Comparison of ENCODE assay signal across 31 cellular contexts in genomic region chr10:89554433-89554832, GRCh38. TPM values are rescaled to one million over a fixed set of nuclear protein-coding genes. Genes with fewer than 3 reads are reported as not detected.
"Had no signal": no experiment of that assay in that cellular context is flagged by ENCODE, and none has a peak within 500 bp of the region (broad histone marks: within the 10 kb centered on the region; RNA-seq: fewer than 3 reads in every experiment).

No MANE protein-coding gene starts in this region.

- FAIRE-seq: colon, frontal cortex had no signal

- H3K4me3 Mint-ChIP-seq: activated B cell treated with CpG ODN at 0.5 μM for 24 hours; activated CD4-positive, alpha-beta memory T cell treated with anti-CD3 and anti-CD28 coated beads, Interleukin-2, amount 10 ng/mL, durations not matched to agents 7 days and 5 days; activated T-cell treated with anti-CD3 and anti-CD28 coated beads, Interleukin-2, amount 50 U/mL, for 72 hours; brain; effector memory CD8-positive, alpha-beta T cell; nephron progenitor cell; stimulated activated memory B cell treated with anti-CD40 and anti-IgM and Interleukin-4, amounts not matched to agents 10 μg/mL and 1 μg/mL and 100 μg/mL, for 72 hours had no signal

- H3K27ac Mint-ChIP-seq: activated B cell treated with CpG ODN at 0.5 μM for 24 hours; activated CD4-positive, alpha-beta memory T cell treated with anti-CD3 and anti-CD28 coated beads, Interleukin-2, amount 10 ng/mL, durations not matched to agents 7 days and 5 days; activated T-cell treated with anti-CD3 and anti-CD28 coated beads, Interleukin-2, amount 50 U/mL, for 72 hours; brain; effector memory CD8-positive, alpha-beta T cell; nephron progenitor cell; stimulated activated memory B cell treated with anti-CD40 and anti-IgM and Interleukin-4, amounts not matched to agents 10 μg/mL and 1 μg/mL and 100 μg/mL, for 72 hours had no signal

- H3K27ac ChIP-seq: dorsolateral prefrontal cortex, esophagus muscularis mucosa, suprapubic skin, tibial nerve had no signal

- H3K9me3 Mint-ChIP-seq: activated B cell treated with CpG ODN at 0.5 μM for 24 hours; activated CD4-positive, alpha-beta memory T cell treated with anti-CD3 and anti-CD28 coated beads, Interleukin-2, amount 10 ng/mL, durations not matched to agents 7 days and 5 days; activated T-cell treated with anti-CD3 and anti-CD28 coated beads, Interleukin-2, amount 50 U/mL, for 72 hours; brain; effector memory CD8-positive, alpha-beta T cell; stimulated activated memory B cell treated with anti-CD40 and anti-IgM and Interleukin-4, amounts not matched to agents 10 μg/mL and 1 μg/mL and 100 μg/mL, for 72 hours had no signal

- H3K36me3 Mint-ChIP-seq: brain; stimulated activated memory B cell treated with anti-CD40 and anti-IgM and Interleukin-4, amounts not matched to agents 10 μg/mL and 1 μg/mL and 100 μg/mL, for 72 hours had no signal

- H3K27me3 ChIP-seq: esophagus muscularis mucosa, stomach, suprapubic skin, tibial nerve, uterus had no signal

- H3K4me3 ChIP-seq: dorsolateral prefrontal cortex, esophagus muscularis mucosa, smooth muscle cell, stomach, suprapubic skin, tibial nerve, uterus had no signal

- H3K4me1 Mint-ChIP-seq: activated B cell treated with CpG ODN at 0.5 μM for 24 hours; activated CD4-positive, alpha-beta memory T cell treated with anti-CD3 and anti-CD28 coated beads, Interleukin-2, amount 10 ng/mL, durations not matched to agents 7 days and 5 days; brain; nephron progenitor cell; stimulated activated memory B cell treated with anti-CD40 and anti-IgM and Interleukin-4, amounts not matched to agents 10 μg/mL and 1 μg/mL and 100 μg/mL, for 72 hours had no signal

- ATAC-seq: activated T-cell treated with anti-CD3 and anti-CD28 coated beads, Interleukin-2, amount 50 U/mL, for 72 hours; effector memory CD8-positive, alpha-beta T cell; left cardiac atrium; sciatic nerve; stimulated activated memory B cell treated with anti-CD40 and anti-IgM and Interleukin-4, amounts not matched to agents 10 μg/mL and 1 μg/mL and 100 μg/mL, for 72 hours had no signal

- H3K4me1 ChIP-seq: uterus had no signal

- H3K4me2 ChIP-seq: smooth muscle cell had no signal

- H3K9me3 ChIP-seq: esophagus muscularis mucosa, stomach, suprapubic skin, tibial nerve, uterus had no signal

- DNase-seq: activated B cell treated with CpG ODN at 0.5 μM for 24 hours; activated CD4-positive, alpha-beta memory T cell treated with anti-CD3 and anti-CD28 coated beads, Interleukin-2, amount 10 ng/mL, durations not matched to agents 7 days and 5 days; activated CD4-positive, alpha-beta T cell treated with anti-CD3 and anti-CD28 coated beads for 4 hours; activated effector memory CD4-positive, alpha-beta T cell treated with Interleukin-2 at 50 U/mL for 16 hours; activated naive CD4-positive, alpha-beta T cell treated with anti-CD3 and anti-CD28 coated beads, Interleukin-2, amount 50 U/mL, for 16 hours; activated T-cell treated with anti-CD3 and anti-CD28 coated beads, Interleukin-2, amount 50 U/mL, for 72 hours; anterior cingulate cortex; caudate nucleus; dorsolateral prefrontal cortex; effector memory CD8-positive, alpha-beta T cell; glutamatergic neuron; hypothalamus; left cardiac atrium; nephron progenitor cell; nucleus accumbens; posterior cingulate gyrus; stimulated activated CD4-positive, alpha-beta T cell treated with anti-CD3 and anti-CD28 coated beads, Interleukin-15, amount 100 ng/mL, for 24 hours; stomach; T-helper 9 cell; uterus had no signal

- H3K36me3 ChIP-seq: esophagus muscularis mucosa, stomach, suprapubic skin, tibial nerve, uterus had no signal

RNA-seq across cellular contexts. Expression of gene SLC16A12, which starts 19.0 kb away (rescaled TPM):
- total RNA-seq: activated B cell treated with CpG ODN at 0.5 μM for 24 hours; activated CD4-positive, alpha-beta memory T cell treated with anti-CD3 and anti-CD28 coated beads, Interleukin-2, amount 10 ng/mL, durations not matched to agents 7 days and 5 days; activated T-cell treated with anti-CD3 and anti-CD28 coated beads, Interleukin-2, amount 50 U/mL, for 72 hours; mononuclear cell; smooth muscle cell; T-helper 1 cell treated with Interleukin-12 subunit alpha and Interleukin-12 subunit beta and Interleukin-4 antibody, amounts not matched to agents 30 ng/mL and 1 ng/mL, for 36 hours had no signal
- polyA plus RNA-seq: smooth muscle cell had no signal
